8 cellular contexts compared by ENCODE assay signal in genomic region chr19:4375164-4375619, GRCh38. TPM values are rescaled to one million over a fixed set of nuclear protein-coding genes. Genes with fewer than 3 reads are reported as not detected.
DNase-seq lines count a peak whose midpoint lies in the region; ATAC-seq and TF ChIP-seq lines count a peak whose summit lies in the region.

No MANE protein-coding gene starts in this region.

- H3K4me1 ChIP-seq in DOHH2 (ENCODE audit: control insufficient read depth, low read length) (peaks cover 72% of the 10 kb centered on the region), OCI-LY7 (ENCODE audit: insufficient read depth, low read length, poor library complexity, severe bottlenecking) (peaks cover 54% of the 10 kb centered on the region), esophagus (ENCODE audit: control insufficient read depth in 2 of 2, insufficient read depth in 2 of 2, low read length in 1 of 2) (peaks cover 43 to 72% of the 10 kb centered on the region in 2 donors)

- peaks cover 97% of the 10 kb centered on the region for H3K79me2 ChIP-seq in DOHH2 (ENCODE audit: control insufficient read depth, low read length)
- H3K79me2 ChIP-seq in OCI-LY7 (ENCODE audit: insufficient read depth, low read depth, low read length): peaks cover 24% of the 10 kb centered on the region; the same call in 1 of the 2 replicates

- H3K4me3 Mint-ChIP-seq in osteocyte (ENCODE audit: unreplicated experiment): no peak overlapping the region

- no peak for ATAC-seq in GM21381 (IDR thresholded peaks at IDR 0.05; ENCODE audit: unreplicated experiment)
- no peak for ATAC-seq in GM18520 (IDR thresholded peaks at IDR 0.05; ENCODE audit: unreplicated experiment)

- H3K27me3 Mint-ChIP-seq in osteocyte (ENCODE audit: unreplicated experiment): no peaks in the 10 kb centered on the region

- H3K27ac ChIP-seq in DOHH2 (ENCODE audit: low read depth, low read length) (peak overlapping the region; percentile 17; the same call in 1 of the 2 replicates), OCI-LY7 (ENCODE audit: low read depth, low read length, poor library complexity, severe bottlenecking) (peak overlapping the region; percentile 25), esophagus (ENCODE audit: low read depth in 2 of 2, low read length in 1 of 2) (peak overlapping the region; percentile 95 to 97)

- H3K4me1 Mint-ChIP-seq in osteocyte (ENCODE audit: unreplicated experiment): peaks cover 87% of the 10 kb centered on the region

- DNase-seq in OCI-LY7 (ENCODE audit: low spot score) (no peak), osteocyte (ENCODE audit: extremely low spot score, unreplicated experiment) (no peak), anterior cingulate cortex (lab: John Stamatoyannopoulos, UW) (no peak), kidney glomerular epithelial cell (lab: John Stamatoyannopoulos, UW) (no peak)

- H2AFZ ChIP-seq in OCI-LY7 (ENCODE audit: low read length): no peak overlapping the region

- peaks cover 9% of the 10 kb centered on the region for H3K36me3 ChIP-seq in DOHH2 (ENCODE audit: control insufficient read depth, low read length)
- no peaks in the 10 kb centered on the region for H3K36me3 ChIP-seq in OCI-LY7 (ENCODE audit: insufficient read depth, low read length)
- H3K36me3 ChIP-seq in esophagus (ENCODE audit: control insufficient read depth in 2 of 2, insufficient read depth in 2 of 2, low read length in 1 of 2): peaks cover 0 to 11% of the 10 kb centered on the region in 2 donors

- H3K27me3 ChIP-seq in DOHH2 (ENCODE audit: control insufficient read depth, low read length) (no peaks in the 10 kb centered on the region), esophagus (ENCODE audit: control insufficient read depth in 1 of 2, insufficient read depth in 2 of 2, low read length in 2 of 2) (no peaks in the 10 kb centered on the region)

- H4K20me1 ChIP-seq in DOHH2 (ENCODE audit: control insufficient read depth, insufficient read depth, low read depth, low read length): peaks cover 41% of the 10 kb centered on the region
- H4K20me1 ChIP-seq in OCI-LY7 (ENCODE audit: insufficient read depth, low read length): peaks cover 31% of the 10 kb centered on the region

- H3K9me3 Mint-ChIP-seq in osteocyte (ENCODE audit: unreplicated experiment): no peaks in the 10 kb centered on the region

- H3K9me2 ChIP-seq in DOHH2 (replicated peaks; ENCODE audit: control insufficient read depth, low read length): no peaks in the 10 kb centered on the region
- no peaks in the 10 kb centered on the region for H3K9me2 ChIP-seq in OCI-LY7 (ENCODE audit: insufficient read depth, low read length)

- H3K27ac Mint-ChIP-seq in osteocyte (ENCODE audit: unreplicated experiment): peak overlapping the region; percentile 77

- 31 to 40% methylated on average over 8 of the region's 8 CpGs for WGBS in esophagus, 2 donors

- CTCF ChIA-PET in OCI-LY7 (lab: Charles Lee; ENCODE audit: unreplicated experiment): no interaction called here

- H3F3A ChIP-seq in DOHH2 (ENCODE audit: control insufficient read depth, insufficient read depth): no peaks in the 10 kb centered on the region; the same call in 1 of the 2 replicates

- H3K4me2 ChIP-seq in DOHH2 (ENCODE audit: low read length) (peak overlapping the region; percentile 67), OCI-LY7 (ENCODE audit: low read length) (peak overlapping the region; percentile 78)

- peak overlapping the region; percentile 57 for H3K4me3 ChIP-seq in DOHH2 (ENCODE audit: low read length)
- H3K4me3 ChIP-seq in OCI-LY7 (ENCODE audit: low read depth, low read length, poor library complexity, severe bottlenecking): peak overlapping the region; percentile 34
- peak overlapping the region in 1 of 2 donors; percentile 29 for H3K4me3 ChIP-seq in esophagus (ENCODE audit: low read depth in 1 of 2, low read length in 2 of 2)

- H3K36me3 Mint-ChIP-seq in osteocyte (ENCODE audit: unreplicated experiment): no peaks in the 10 kb centered on the region

- intact Hi-C loops in OCI-LY7 (cut with micrococcal nuclease; ENCODE audit: unreplicated experiment): loop anchor here (1.0 kb wide), 1 partner anchor 25 kb away; the partner anchor contains the start of gene SH3GL1

- TF ChIP-seq CTCF in DOHH2 (IDR thresholded peaks at IDR 0.05; ENCODE audit: low read depth, low read length, poor library complexity, severe bottlenecking): no peak
- no peak for TF ChIP-seq CTCF in OCI-LY7 (conservative IDR thresholded peaks at IDR 0.05; ENCODE audit: low read length)
- TF ChIP-seq CTCF in osteocyte (IDR thresholded peaks at IDR 0.05): no peak

- BruUV-seq in OCI-LY7 (replicated peaks; lab: Mats Ljungman, UMichigan): no TSS peak

- POLR2A ChIA-PET in OCI-LY7 (lab: Charles Lee): no interaction called here

- no peaks in the 10 kb centered on the region for H3K9me3 ChIP-seq in DOHH2 (ENCODE audit: control insufficient read depth, insufficient read depth, low read length)
- no peaks in the 10 kb centered on the region for H3K9me3 ChIP-seq in OCI-LY7 (ENCODE audit: low read length)
- H3K9me3 ChIP-seq in esophagus (ENCODE audit: control insufficient read depth in 2 of 2, insufficient read depth in 1 of 2, low read depth in 1 of 2, low read length in 1 of 2): no peaks in the 10 kb centered on the region

RNA-seq across cellular contexts. Expression of gene SH3GL1, which starts 25.2 kb away (rescaled TPM):
- total RNA-seq in OCI-LY7 (2014; rRNA removed; shearing (Covaris generic)): 24.3 and 33.2 TPM in 2 replicates
- total RNA-seq in OCI-LY7 (2022) (38.9 and 39.0 TPM in 2 replicates), osteocyte (105 and 115 TPM in 2 replicates)
- polyA plus RNA-seq in esophagus: 100 to 1,000 TPM; 123 to 242 TPM

RNA-seq across cellular contexts. Expression of gene CHAF1A, which starts 27.2 kb away (rescaled TPM):
- total RNA-seq in OCI-LY7 (2014; rRNA removed; shearing (Covaris generic)): 107 and 108 TPM in 2 replicates
- total RNA-seq in OCI-LY7 (2022) (119 and 128 TPM in 2 replicates), osteocyte (9.7 and 14.0 TPM in 2 replicates)
- polyA plus RNA-seq in esophagus: 10 to 100 TPM; 10.8 to 11.7 TPM

RNA-seq across cellular contexts. Expression of gene MPND, which starts 31.8 kb away (rescaled TPM):
- total RNA-seq in OCI-LY7 (2014; rRNA removed; shearing (Covaris generic)): 6.7 and 7.2 TPM in 2 replicates
- total RNA-seq in OCI-LY7 (2022) (19.1 and 19.5 TPM in 2 replicates), osteocyte (14.2 and 20.0 TPM in 2 replicates)
- 10 to 100 TPM; 13.5 to 15.5 TPM for polyA plus RNA-seq in esophagus

RNA-seq across cellular contexts. Expression of gene STAP2, which starts 36.6 kb away (rescaled TPM):
- total RNA-seq in OCI-LY7 (2014; rRNA removed; shearing (Covaris generic)): 0.13 and 1.3 TPM in 2 replicates
- total RNA-seq in OCI-LY7 (2022): 0.57 and 1.2 TPM in 2 replicates
- 100 to 1,000 TPM in 1 of 2 donors, 10 to 100 TPM in 1; 99.2 to 126 TPM for polyA plus RNA-seq in esophagus
- 2.7 and 5.9 TPM in 2 replicates for total RNA-seq in osteocyte

Comparison
In these comparisons a context has a peak if more than half of its experiments do, and no peak if none do; other contexts are left out.
1. H3K27ac ChIP-seq: peak in every context shown above with its lines; median percentile 96 in esophagus; 25 in OCI-LY7; 17 in DOHH2.